12 cellular contexts compared by ENCODE assay signal in the genomic region with DNA sequence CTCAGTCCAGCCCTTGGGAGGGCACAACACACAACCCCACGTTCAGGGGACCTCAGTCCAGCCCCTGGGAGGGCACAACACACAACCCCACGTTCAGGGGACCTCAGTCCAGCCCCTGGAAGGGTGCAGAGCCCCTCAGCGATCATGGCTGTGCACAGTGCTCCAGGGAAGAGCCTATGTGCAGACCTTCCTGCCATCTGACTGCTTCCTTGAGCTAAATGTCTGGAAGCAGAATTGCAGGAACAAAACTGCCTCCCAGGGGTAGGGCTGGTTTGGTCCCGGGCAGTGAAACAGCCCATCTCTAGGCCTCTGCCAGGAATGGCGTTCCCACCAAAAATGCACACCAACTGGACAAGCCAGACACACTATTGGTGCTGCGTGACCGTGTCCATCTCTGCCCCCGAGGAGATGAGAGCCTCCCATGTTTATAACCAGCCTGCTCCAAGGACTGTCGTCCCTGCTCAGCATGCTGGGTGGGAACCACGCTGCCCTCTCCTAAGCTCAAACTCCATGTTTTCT. TPM values are rescaled to one million over a fixed set of nuclear protein-coding genes. Genes with fewer than 3 reads are reported as not detected.
A peak's percentile ranks its signal among the peaks of the same experiment; 100 is the strongest.
DNase-seq lines count a peak whose midpoint lies in the region; ATAC-seq, FAIRE-seq and TF ChIP-seq lines count a peak whose summit lies in the region.
"Had no signal": no experiment of that assay in that cellular context is flagged by ENCODE, and none has a peak within 500 bp of the region (broad histone marks: within the 10 kb centered on the region; RNA-seq: fewer than 3 reads in every experiment).

No MANE protein-coding gene starts in this region.

- ATAC-seq in activated T-cell treated with anti-CD3 and anti-CD28 coated beads, Interleukin-2, amount 50 U/mL, for 72 hours (replicated peaks in 1 of 2): no peak
- peak; percentile 5 for ATAC-seq in HG03565 (IDR thresholded peaks at IDR 0.05; ENCODE audit: unreplicated experiment)

- peak overlapping the region; percentile 46 for H3K4me3 ChIP-seq in effector memory CD4-positive, alpha-beta T cell (ENCODE audit: insufficient read depth, low read depth, low read length, poor library complexity, severe bottlenecking)
- peak overlapping the region in 2 of 4 donors; percentile 22 to 35 for H3K4me3 ChIP-seq in transverse colon

- no peaks in the 10 kb centered on the region for H3K9me3 Mint-ChIP-seq in activated T-cell treated with anti-CD3 and anti-CD28 coated beads, Interleukin-2, amount 50 U/mL, for 72 hours
- H3K9me3 Mint-ChIP-seq: neural crest cell had no signal

- intact Hi-C loops in transverse colon (cut with DNase I; ENCODE audit: low total_unique reads): no loop called here

- no peak for FAIRE-seq in frontal cortex (lab: Jason Lieb, UNC)
- FAIRE-seq: urothelium cell line had no signal

- no peak for DNase-seq in activated T-cell treated with anti-CD3 and anti-CD28 coated beads, Interleukin-2, amount 50 U/mL, for 72 hours
- no peak for DNase-seq in activated T-cell treated with anti-CD3 and anti-CD28 coated beads, Interleukin-2, amount 50 U/mL, for 1 hour
- DNase-seq in effector memory CD4-positive, alpha-beta T cell: no peak
- DNase-seq in transverse colon (no peak), cerebellum (ENCODE audit: low spot score) (no peak), frontal cortex (ENCODE audit: low spot score in 2 of 2) (no peak), NCI-H446 (lab: John Stamatoyannopoulos, UW) (no peak)
- DNase-seq: NCI-H1105 treated with DMSO at 0.1 percent for 48 hours had no signal

- H3K27ac ChIP-seq in effector memory CD4-positive, alpha-beta T cell (ENCODE audit: insufficient read depth, low read length, poor library complexity, severe bottlenecking): no peak overlapping the region
- peak overlapping the region; percentile 70 to 84 (median 76) for H3K27ac ChIP-seq in transverse colon

- H3K27me3 Mint-ChIP-seq in activated T-cell treated with anti-CD3 and anti-CD28 coated beads, Interleukin-2, amount 50 U/mL, for 72 hours (ENCODE audit: low read depth): no peaks in the 10 kb centered on the region
- H3K27me3 Mint-ChIP-seq: activated naive CD8-positive, alpha-beta T cell had no signal

- WGBS in transverse colon (ENCODE audit: low coverage in 1 of 2), 2 donors: 39% methylated on average over 9 of the region's 10 CpGs; no CpG with 5 or more reads in 1 of the 2 donors

- TF ChIP-seq POLR2A in transverse colon (IDR thresholded peaks at IDR 0.05): no peak

- H3K27ac Mint-ChIP-seq in activated T-cell treated with anti-CD3 and anti-CD28 coated beads, Interleukin-2, amount 50 U/mL, for 72 hours: no peak overlapping the region
- H3K27ac Mint-ChIP-seq: activated naive CD8-positive, alpha-beta T cell had no signal

- TF ChIP-seq CTCF in transverse colon (IDR thresholded peaks at IDR 0.05): no peak

- no peaks in the 10 kb centered on the region for H3K27me3 ChIP-seq in effector memory CD4-positive, alpha-beta T cell (replicated peaks; ENCODE audit: control insufficient read depth, insufficient read depth, low read length, poor library complexity, severe bottlenecking)
- no peaks in the 10 kb centered on the region for H3K27me3 ChIP-seq in transverse colon

- H3K4me1 ChIP-seq in effector memory CD4-positive, alpha-beta T cell (ENCODE audit: control insufficient read depth, insufficient read depth, low read length, poor library complexity, severe bottlenecking): peaks cover 19% of the 10 kb centered on the region
- peaks cover 4 to 12% (median 5%) of the 10 kb centered on the region in 4 donors for H3K4me1 ChIP-seq in transverse colon

- H3K9me3 ChIP-seq in effector memory CD4-positive, alpha-beta T cell (ENCODE audit: control insufficient read depth, low read length): no peaks in the 10 kb centered on the region
- no peaks in the 10 kb centered on the region for H3K9me3 ChIP-seq in transverse colon

- no peaks in the 10 kb centered on the region for H3K36me3 ChIP-seq in effector memory CD4-positive, alpha-beta T cell (ENCODE audit: control insufficient read depth, insufficient read depth, low read length)
- no peaks in the 10 kb centered on the region for H3K36me3 ChIP-seq in transverse colon

- no peak for TF ChIP-seq EP300 in transverse colon (IDR thresholded peaks at IDR 0.05; ENCODE audit: low read depth)

- peaks cover 32% of the 10 kb centered on the region for H3K4me1 Mint-ChIP-seq in activated T-cell treated with anti-CD3 and anti-CD28 coated beads, Interleukin-2, amount 50 U/mL, for 72 hours (ENCODE audit: low read depth)
- H3K4me1 Mint-ChIP-seq: neural crest cell had no signal

- in situ Hi-C loops in transverse colon (cut with MboI; ENCODE audit: low pct_ligation_motif_present in 1 of 4, low pct_unique_long_range_greater_than_20kb in 1 of 4, low sequenced_read_pairs in 3 of 4): no loop called here

- H3K4me3 Mint-ChIP-seq in activated T-cell treated with anti-CD3 and anti-CD28 coated beads, Interleukin-2, amount 50 U/mL, for 72 hours: peak overlapping the region; percentile 38 to 73
- H3K4me3 Mint-ChIP-seq: neural crest cell had no signal

- peaks cover 12 to 31% of the 10 kb centered on the region in 2 donors for H3K36me3 Mint-ChIP-seq in activated T-cell treated with anti-CD3 and anti-CD28 coated beads, Interleukin-2, amount 50 U/mL, for 72 hours (ENCODE audit: insufficient read depth in 2 of 2)

RNA-seq across cellular contexts. Expression of gene ZNF276, which starts 44.0 kb away (rescaled TPM):
- 10 to 100 TPM; 27.1 to 31.1 TPM for total RNA-seq in activated T-cell treated with anti-CD3 and anti-CD28 coated beads, Interleukin-2, amount 50 U/mL, for 72 hours
- total RNA-seq in transverse colon: 100 to 1,000 TPM in 2 of 4 donors, 10 to 100 TPM in 2; 43.4 to 265 (median 145) TPM
- 19.4 TPM for total RNA-seq in cerebellum
- total RNA-seq in frontal cortex: 11.8 TPM

RNA-seq across cellular contexts. Expression of gene VPS9D1, which starts 44.7 kb away (rescaled TPM):
- total RNA-seq in activated T-cell treated with anti-CD3 and anti-CD28 coated beads, Interleukin-2, amount 50 U/mL, for 72 hours: 1 to 10 TPM; 4.7 to 6.5 TPM
- total RNA-seq in transverse colon (10 to 100 TPM; 13.1 to 54.6 (median 18.8) TPM), cerebellum (11.1 TPM), frontal cortex (7.7 TPM)

RNA-seq across cellular contexts. Expression of gene FANCA, which starts 51.1 kb away (rescaled TPM):
- 100 to 1,000 TPM in 1 of 2 donors, 10 to 100 TPM in 1; 90.6 to 128 TPM for total RNA-seq in activated T-cell treated with anti-CD3 and anti-CD28 coated beads, Interleukin-2, amount 50 U/mL, for 72 hours
- 10 to 100 TPM in 2 of 4 donors, 1 to 10 TPM in 2; 2.9 to 78.0 (median 9.7) TPM for total RNA-seq in transverse colon
- 30.3 TPM for total RNA-seq in cerebellum
- 8.2 TPM for total RNA-seq in frontal cortex
